ENCODE assay signal across 11 cellular contexts in the genomic region with DNA sequence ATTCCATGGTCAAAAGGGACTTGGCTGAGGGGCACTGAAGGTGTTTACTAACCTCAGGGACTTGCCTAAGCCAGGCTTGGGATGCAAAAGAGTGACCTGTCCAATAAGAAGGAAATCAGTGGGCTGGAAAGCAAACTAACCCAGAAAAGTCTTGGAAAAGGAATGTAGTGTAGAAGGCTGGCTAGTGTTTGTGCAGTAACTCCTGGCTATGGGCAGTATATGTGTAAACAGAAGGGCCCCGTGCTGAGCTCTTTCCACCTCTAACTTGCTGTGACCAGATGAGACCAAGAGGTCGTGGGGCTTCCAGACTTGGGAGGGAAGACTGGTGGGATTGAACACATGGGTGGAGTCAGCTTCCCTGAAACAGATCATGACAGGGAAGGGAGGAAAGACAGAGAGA. TPM values are rescaled to one million over a fixed set of nuclear protein-coding genes. Genes with fewer than 3 reads are reported as not detected.
DNase-seq lines count a peak whose midpoint lies in the region; ATAC-seq and TF ChIP-seq lines count a peak whose summit lies in the region.
"Had no signal": no experiment of that assay in that cellular context is flagged by ENCODE, and none has a peak within 500 bp of the region (broad histone marks: within the 10 kb centered on the region; RNA-seq: fewer than 3 reads in every experiment).

No MANE protein-coding gene starts in this region.

- no peaks in the 10 kb centered on the region for H3K9me3 Mint-ChIP-seq in activated naive CD4-positive, alpha-beta T cell treated with anti-CD3 and anti-CD28 coated beads for 36 hours
- no peaks in the 10 kb centered on the region for H3K9me3 Mint-ChIP-seq in activated T-helper 2 cell treated with anti-CD3 and anti-CD28 coated beads, Interferon-gamma antibody, Interleukin-2, Interleukin-4, amounts not matched to agents 10 μg/mL and 5 μg/mL and 100 μg/mL, durations not matched to agents 14 hours and 24 hours and 36 hours

- peaks cover 5 to 39% (median 28%) of the 10 kb centered on the region in 4 donors for H3K36me3 ChIP-seq in liver (ENCODE audit: control insufficient read depth in 4 of 4, insufficient read depth in 3 of 4, low read depth in 1 of 4, low read length in 3 of 4)
- peaks cover 0 to 22% of the 10 kb centered on the region in 2 donors for H3K36me3 ChIP-seq in left lung
- H3K36me3 ChIP-seq: colonic mucosa had no signal

- TF ChIP-seq RAD21 in liver (IDR thresholded peaks at IDR 0.05), result no peak

- no peak overlapping the region for H3K4me3 Mint-ChIP-seq in activated naive CD4-positive, alpha-beta T cell treated with anti-CD3 and anti-CD28 coated beads for 36 hours
- peak overlapping the region; percentile 23 for H3K4me3 Mint-ChIP-seq in activated T-helper 2 cell treated with anti-CD3 and anti-CD28 coated beads, Interferon-gamma antibody, Interleukin-2, Interleukin-4, amounts not matched to agents 10 μg/mL and 5 μg/mL and 100 μg/mL, durations not matched to agents 14 hours and 24 hours and 36 hours (ENCODE audit: low read depth)

- H3K27ac ChIP-seq in liver (ENCODE audit: low read depth in 1 of 2, low read length in 2 of 2), result peak overlapping the region; percentile 2 to 30
- peak overlapping the region; percentile 58 for H3K27ac ChIP-seq in temporal lobe (ENCODE audit: low read depth, low read length)
- H3K27ac ChIP-seq in left lung, result peak overlapping the region in 1 of 2 donors; percentile 87
- H3K27ac ChIP-seq: colonic mucosa had no signal

- 39% methylated on average over 2 of the region's 2 CpGs for WGBS in liver

- H3K36me3 Mint-ChIP-seq in activated naive CD4-positive, alpha-beta T cell treated with anti-CD3 and anti-CD28 coated beads for 36 hours (ENCODE audit: low read depth), result peaks cover 9% of the 10 kb centered on the region
- H3K36me3 Mint-ChIP-seq in activated T-helper 2 cell treated with anti-CD3 and anti-CD28 coated beads, Interferon-gamma antibody, Interleukin-2, Interleukin-4, amounts not matched to agents 10 μg/mL and 5 μg/mL and 100 μg/mL, durations not matched to agents 14 hours and 24 hours and 36 hours (ENCODE audit: low read depth), result peaks cover 37% of the 10 kb centered on the region

- H3K4me3 ChIP-seq in liver (ENCODE audit: low read depth in 1 of 3, low read length in 3 of 3), result no peak overlapping the region
- peak overlapping the region in 1 of 2 donors; percentile 20 for H3K4me3 ChIP-seq in left lung
- H3K4me3 ChIP-seq: colonic mucosa, GM12878, smooth muscle cell had no signal

- TF ChIP-seq POLR2A in erythroblast (IDR thresholded peaks at IDR 0.05; ENCODE audit: low read length), result no peak

- H3K4me1 Mint-ChIP-seq in activated naive CD4-positive, alpha-beta T cell treated with anti-CD3 and anti-CD28 coated beads for 36 hours (ENCODE audit: low read depth), result peaks cover 63% of the 10 kb centered on the region
- H3K4me1 Mint-ChIP-seq in activated T-helper 2 cell treated with anti-CD3 and anti-CD28 coated beads, Interferon-gamma antibody, Interleukin-2, Interleukin-4, amounts not matched to agents 10 μg/mL and 5 μg/mL and 100 μg/mL, durations not matched to agents 14 hours and 24 hours and 36 hours (ENCODE audit: low read depth), result peaks cover 50% of the 10 kb centered on the region

- H3K27me3 ChIP-seq in liver (ENCODE audit: control insufficient read depth in 4 of 4, insufficient read depth in 4 of 4, low read length in 3 of 4) (no peaks in the 10 kb centered on the region), left lung (no peaks in the 10 kb centered on the region)
- H3K27me3 ChIP-seq: colonic mucosa had no signal

- no peaks in the 10 kb centered on the region for H3K27me3 Mint-ChIP-seq in activated naive CD4-positive, alpha-beta T cell treated with anti-CD3 and anti-CD28 coated beads for 36 hours (ENCODE audit: low read depth)
- H3K27me3 Mint-ChIP-seq in activated T-helper 2 cell treated with anti-CD3 and anti-CD28 coated beads, Interferon-gamma antibody, Interleukin-2, Interleukin-4, amounts not matched to agents 10 μg/mL and 5 μg/mL and 100 μg/mL, durations not matched to agents 14 hours and 24 hours and 36 hours (ENCODE audit: low read depth), result no peaks in the 10 kb centered on the region

- H3K9me3 ChIP-seq in liver (ENCODE audit: control insufficient read depth in 4 of 4, low read length in 3 of 4) (no peaks in the 10 kb centered on the region), left lung (no peaks in the 10 kb centered on the region)
- H3K9me3 ChIP-seq: colonic mucosa had no signal

- no peak overlapping the region for H3K9ac ChIP-seq in liver (ENCODE audit: low read depth in 1 of 2, low read length in 2 of 2)

- intact Hi-C loops in activated naive CD4-positive, alpha-beta T cell treated with anti-CD3 and anti-CD28 coated beads for 36 hours (cut with micrococcal nuclease), result loop anchor here (2.0 to 10.0 kb wide), 3 partner anchors 158 to 638 kb away; partner anchors contain the start of genes ENSA and RPRD2
- intact Hi-C loops in activated T-helper 2 cell treated with anti-CD3 and anti-CD28 coated beads, Interferon-gamma antibody, Interleukin-2, Interleukin-4, amounts not matched to agents 10 μg/mL and 5 μg/mL and 100 μg/mL, durations not matched to agents 14 hours and 24 hours and 36 hours (cut with micrococcal nuclease), result loop anchor here (10.0 kb wide), 1 partner anchor 252 kb away; the partner anchor contains the start of gene PSMD4
- intact Hi-C loops in left lung (cut with DNase I), result no loop called here

- no peak for DNase-seq in activated naive CD4-positive, alpha-beta T cell treated with anti-CD3 and anti-CD28 coated beads for 36 hours
- DNase-seq in activated naive CD4-positive, alpha-beta T cell treated with Interleukin-2 at 50 U/mL for 16 hours, result no peak
- no peak for DNase-seq in activated T-helper 2 cell treated with anti-CD3 and anti-CD28 coated beads, Interferon-gamma antibody, Interleukin-2, Interleukin-4, amounts not matched to agents 10 μg/mL and 5 μg/mL and 100 μg/mL, durations not matched to agents 14 hours and 24 hours and 36 hours (ENCODE audit: low spot score)
- no peak for DNase-seq in erythroblast (lab: John Stamatoyannopoulos, UW)
- DNase-seq in left lung, result no peak
- DNase-seq: colonic mucosa had no signal

- H3K4me1 ChIP-seq in liver (ENCODE audit: control insufficient read depth in 4 of 4, insufficient read depth in 4 of 4, low read length in 3 of 4) (peaks cover 12 to 45% (median 34%) of the 10 kb centered on the region in 4 donors), left lung (peaks cover 31 to 79% of the 10 kb centered on the region in 2 donors)

- no peak for ATAC-seq in left lung
- no peak for ATAC-seq in GM21381 (IDR thresholded peaks at IDR 0.05; ENCODE audit: unreplicated experiment)
- ATAC-seq: GM12878 had no signal

- peak overlapping the region; percentile 89 for H3K27ac Mint-ChIP-seq in activated naive CD4-positive, alpha-beta T cell treated with anti-CD3 and anti-CD28 coated beads for 36 hours
- H3K27ac Mint-ChIP-seq in activated T-helper 2 cell treated with anti-CD3 and anti-CD28 coated beads, Interferon-gamma antibody, Interleukin-2, Interleukin-4, amounts not matched to agents 10 μg/mL and 5 μg/mL and 100 μg/mL, durations not matched to agents 14 hours and 24 hours and 36 hours, result no peak overlapping the region

- CTCF ChIA-PET in activated naive CD4-positive, alpha-beta T cell treated with anti-CD3 and anti-CD28 coated beads for 36 hours (lab: Charles Lee), result interaction anchor here (1.1 to 10.8 kb wide), 2 partner anchors 12 to 22 kb away, joined by 3 to 171 read pairs; partner anchors contain the start of genes ANXA9 and CERS2

- TF ChIP-seq CTCF in liver (IDR thresholded peaks at IDR 0.05; ENCODE audit: low read depth, low read length, missing input control), result no peak
- TF ChIP-seq CTCF in left lung (IDR thresholded peaks at IDR 0.05), result no peak

TF ChIP-seq in liver, 16 proteins besides CTCF, POLR2A, EP300 and RAD21 (continues in another document):
- TF ChIP-seq JUND (IDR thresholded peaks at IDR 0.05), result no peak
- no peak for TF ChIP-seq FOXA1 (IDR thresholded peaks at IDR 0.05)
- TF ChIP-seq NR2F2 (IDR thresholded peaks at IDR 0.05), result no peak

RNA-seq across cellular contexts. Expression of gene MINDY1, which starts 4.1 kb away (rescaled TPM):
- total RNA-seq in activated naive CD4-positive, alpha-beta T cell treated with anti-CD3 and anti-CD28 coated beads for 36 hours, result 10 to 100 TPM; 14.6 to 15.1 TPM
- 16.2 and 16.8 TPM in 2 replicates for total RNA-seq in activated T-helper 2 cell treated with anti-CD3 and anti-CD28 coated beads, Interferon-gamma antibody, Interleukin-2, Interleukin-4, amounts not matched to agents 10 μg/mL and 5 μg/mL and 100 μg/mL, durations not matched to agents 14 hours and 24 hours and 36 hours
- total RNA-seq in liver (10 to 100 TPM in 1 of 2 donors, 1 to 10 TPM in 1; 9.8 to 21.3 TPM), temporal lobe (10.8 TPM), left lung (10 to 100 TPM; 26.0 to 32.9 TPM)
- 1 to 10 TPM; 7.3 to 8.3 TPM for polyA plus RNA-seq in liver

RNA-seq across cellular contexts. Expression of gene PRUNE1, which starts 5.6 kb away (rescaled TPM):
- total RNA-seq in activated naive CD4-positive, alpha-beta T cell treated with anti-CD3 and anti-CD28 coated beads for 36 hours, result 10 to 100 TPM; 13.3 to 15.9 TPM
- 15.1 and 15.5 TPM in 2 replicates for total RNA-seq in activated T-helper 2 cell treated with anti-CD3 and anti-CD28 coated beads, Interferon-gamma antibody, Interleukin-2, Interleukin-4, amounts not matched to agents 10 μg/mL and 5 μg/mL and 100 μg/mL, durations not matched to agents 14 hours and 24 hours and 36 hours
- total RNA-seq in liver (1 to 10 TPM; 6.1 to 9.0 TPM), temporal lobe (25.6 TPM), left lung (10 to 100 TPM; 15.1 to 18.1 TPM)
- 10 to 100 TPM in 1 of 2 donors, 1 to 10 TPM in 1; 9.9 to 10.6 TPM for polyA plus RNA-seq in liver

RNA-seq across cellular contexts. Expression of gene ANXA9, which starts 20.5 kb away (rescaled TPM):
- not detected for total RNA-seq in activated naive CD4-positive, alpha-beta T cell treated with anti-CD3 and anti-CD28 coated beads for 36 hours
- 0.32 TPM in 1 of 2 replicates, not detected in the other for total RNA-seq in activated T-helper 2 cell treated with anti-CD3 and anti-CD28 coated beads, Interferon-gamma antibody, Interleukin-2, Interleukin-4, amounts not matched to agents 10 μg/mL and 5 μg/mL and 100 μg/mL, durations not matched to agents 14 hours and 24 hours and 36 hours
- total RNA-seq in liver (10 to 100 TPM; 15.8 to 18.2 TPM), temporal lobe (not detected), left lung (1 to 10 TPM; 1.1 to 2.4 TPM)
- 10 to 100 TPM in 1 of 2 donors, 1 to 10 TPM in 1; 7.5 to 24.0 TPM for polyA plus RNA-seq in liver
- total RNA-seq: GM12878 had no signal

RNA-seq across cellular contexts. Expression of gene CERS2, which starts 28.0 kb away (rescaled TPM):
- 100 to 1,000 TPM; 130 to 135 TPM for total RNA-seq in activated naive CD4-positive, alpha-beta T cell treated with anti-CD3 and anti-CD28 coated beads for 36 hours
- total RNA-seq in activated T-helper 2 cell treated with anti-CD3 and anti-CD28 coated beads, Interferon-gamma antibody, Interleukin-2, Interleukin-4, amounts not matched to agents 10 μg/mL and 5 μg/mL and 100 μg/mL, durations not matched to agents 14 hours and 24 hours and 36 hours, result 176 and 196 TPM in 2 replicates
- total RNA-seq in liver, result 100 to 1,000 TPM; 212 to 346 TPM
- 100 to 1,000 TPM; 215 to 340 TPM for polyA plus RNA-seq in liver
- total RNA-seq in temporal lobe, result 21.4 TPM
- total RNA-seq in left lung, result 100 to 1,000 TPM; 325 to 359 TPM

RNA-seq across cellular contexts. Expression of gene BNIPL, which starts 33.8 kb away (rescaled TPM):
- 1 to 10 TPM; 1.1 to 1.3 TPM for total RNA-seq in activated naive CD4-positive, alpha-beta T cell treated with anti-CD3 and anti-CD28 coated beads for 36 hours
- total RNA-seq in activated T-helper 2 cell treated with anti-CD3 and anti-CD28 coated beads, Interferon-gamma antibody, Interleukin-2, Interleukin-4, amounts not matched to agents 10 μg/mL and 5 μg/mL and 100 μg/mL, durations not matched to agents 14 hours and 24 hours and 36 hours, result 1.5 TPM in 2 replicates
- total RNA-seq in liver (under 1 TPM; 0.09 to 0.84 TPM), temporal lobe (0.25 TPM), left lung (1 to 10 TPM; 3.5 to 5.9 TPM)
- polyA plus RNA-seq in liver, result under 1 TPM; 0.13 to 0.15 TPM

Comparison
In these comparisons a context has a peak if more than half of its experiments do, and no peak if none do; other contexts are left out.
1. RNA of gene ANXA9, which starts 20.5 kb away (total RNA-seq): 15.8 to 18.2 TPM in liver; 1.1 to 2.4 TPM in left lung, 0.32 TPM in activated T-helper 2 cell treated with anti-CD3 and anti-CD28 coated beads, Interferon-gamma antibody, Interleukin-2, Interleukin-4, amounts not matched to agents 10 μg/mL and 5 μg/mL and 100 μg/mL, durations not matched to agents 14 hours and 24 hours and 36 hours, not detected in activated naive CD4-positive, alpha-beta T cell treated with anti-CD3 and anti-CD28 coated beads for 36 hours and not detected in temporal lobe (single experiment); every median in the first group is over 4 times any median in the second.
2. intact Hi-C loops: an anchor here in activated naive CD4-positive, alpha-beta T cell treated with anti-CD3 and anti-CD28 coated beads for 36 hours (2.0 to 10.0 kb wide) and activated T-helper 2 cell treated with anti-CD3 and anti-CD28 coated beads, Interferon-gamma antibody, Interleukin-2, Interleukin-4, amounts not matched to agents 10 μg/mL and 5 μg/mL and 100 μg/mL, durations not matched to agents 14 hours and 24 hours and 36 hours (10.0 kb wide); none called in left lung.